ENCODE assay signal across 11 cellular contexts in genomic region chr18:6561029-6561861, GRCh38.
DNase-seq lines count a peak whose midpoint lies in the region; ATAC-seq and TF ChIP-seq lines count a peak whose summit lies in the region.
"Had no signal": no experiment of that assay in that cellular context is flagged by ENCODE, and none has a peak within 500 bp of the region (broad histone marks: within the 10 kb centered on the region; RNA-seq: fewer than 3 reads in every experiment).

No MANE protein-coding gene starts in this region.

- H3K27me3 ChIP-seq in Caco-2 (replicated peaks; ENCODE audit: control insufficient read depth, insufficient read depth, low read length) (no peaks in the 10 kb centered on the region), esophagus (ENCODE audit: control insufficient read depth in 1 of 2, insufficient read depth in 2 of 2, low read length in 2 of 2) (no peaks in the 10 kb centered on the region)

- H3K36me3 Mint-ChIP-seq in Caco-2 (ENCODE audit: insufficient read depth, unreplicated experiment) = peaks cover 25% of the 10 kb centered on the region
- H3K36me3 Mint-ChIP-seq in nephron (ENCODE audit: low read depth) = no peaks in the 10 kb centered on the region

- H3K4me1 ChIP-seq in Caco-2 (peaks cover 71% of the 10 kb centered on the region), esophagus (ENCODE audit: control insufficient read depth in 2 of 2, insufficient read depth in 2 of 2, low read length in 1 of 2) (peaks cover 2 to 3% of the 10 kb centered on the region in 2 donors)

- H3K27me3 Mint-ChIP-seq in Caco-2 (ENCODE audit: insufficient read depth, unreplicated experiment) = no peaks in the 10 kb centered on the region
- no peaks in the 10 kb centered on the region for H3K27me3 Mint-ChIP-seq in nephron (ENCODE audit: low read depth)
- H3K27me3 Mint-ChIP-seq: T-helper 17 cell had no signal

- H3K4me1 Mint-ChIP-seq in Caco-2 (ENCODE audit: low read depth, unreplicated experiment) (peaks cover 37% of the 10 kb centered on the region), nephron (peaks cover 69% of the 10 kb centered on the region)
- H3K4me1 Mint-ChIP-seq: T-helper 17 cell had no signal

- no TSS peak for BruUV-seq in Caco-2 (replicated peaks; lab: Mats Ljungman, UMichigan)

- TF ChIP-seq CTCF in Caco-2 (IDR thresholded peaks at IDR 0.05; ENCODE audit: insufficient read depth in 1 of 2, low read depth in 1 of 2, low read length in 1 of 2, severe bottlenecking in 1 of 2, unreplicated experiment in 1 of 2) (no peak), nephron (IDR thresholded peaks at IDR 0.05; ENCODE audit: unreplicated experiment in 3 of 3) (no peak)

- intact Hi-C loops in Caco-2 (cut with micrococcal nuclease; ENCODE audit: unreplicated experiment) = loop anchor here (1.0 to 5.0 kb wide), 4 partner anchors 101 to 596 kb away; partner anchors contain the start of gene ARHGAP28

- H3K4me3 ChIP-seq in Caco-2 (ENCODE audit: low read depth, low read length) (no peak overlapping the region), esophagus (ENCODE audit: low read depth in 1 of 2, low read length in 2 of 2) (no peak overlapping the region)
- H3K4me3 ChIP-seq: GM12878 had no signal

- H3K27ac ChIP-seq in esophagus (ENCODE audit: low read depth in 2 of 2, low read length in 1 of 2) = peak overlapping the region; percentile 24 to 60

- WGBS in esophagus, 2 donors = 35 to 53% methylated on average over 14 of the region's 14 CpGs

- no peak for ATAC-seq in GM18867 (IDR thresholded peaks at IDR 0.05; ENCODE audit: unreplicated experiment)
- ATAC-seq in GM19463 (IDR thresholded peaks at IDR 0.05; ENCODE audit: unreplicated experiment) = no peak
- ATAC-seq: GM12878, T-helper 17 cell had no signal

- H3K4me3 Mint-ChIP-seq in Caco-2 (ENCODE audit: unreplicated experiment) (peak overlapping the region; percentile 56), nephron (peak overlapping the region in 1 of 3 experiments; percentile 14)
- H3K4me3 Mint-ChIP-seq: T-helper 17 cell had no signal

- DNase-seq in Caco-2 = peak; percentile 89 to 91
- DNase-seq in NCI-H510A (lab: John Stamatoyannopoulos, UW) = peak; percentile 72
- DNase-seq in GOT3 (lab: John Stamatoyannopoulos, UW) = no peak
- no peak for DNase-seq in activated CD4-positive, CD25-positive, alpha-beta regulatory T cell (lab: John Stamatoyannopoulos, UW)
- DNase-seq: activated T-cell treated with anti-CD3 and anti-CD28 coated beads, Interleukin-2, amount 50 U/mL, for 1 hour; T-helper 17 cell had no signal

- H3K36me3 ChIP-seq in Caco-2 (ENCODE audit: control insufficient read depth, insufficient read depth, low read length) (no peaks in the 10 kb centered on the region), esophagus (ENCODE audit: control insufficient read depth in 2 of 2, insufficient read depth in 2 of 2, low read length in 1 of 2) (no peaks in the 10 kb centered on the region)

- H3K9me3 ChIP-seq in Caco-2 = no peaks in the 10 kb centered on the region
- no peaks in the 10 kb centered on the region for H3K9me3 ChIP-seq in esophagus (ENCODE audit: control insufficient read depth in 2 of 2, insufficient read depth in 1 of 2, low read depth in 1 of 2, low read length in 1 of 2)

- POLR2A ChIA-PET in Caco-2 (lab: Charles Lee) = interaction anchor here (0.6 to 1.5 kb wide), 2 partner anchors 160 to 167 kb away, joined by 4 read pairs; no protein-coding TSS in a partner anchor

- H3K27ac Mint-ChIP-seq in Caco-2 (ENCODE audit: unreplicated experiment) (peak overlapping the region; percentile 79), nephron (peak overlapping the region; percentile 93 to 100 (median 98))
- H3K27ac Mint-ChIP-seq: T-helper 17 cell had no signal

- H3K9me3 Mint-ChIP-seq in Caco-2 (ENCODE audit: unreplicated experiment) (no peaks in the 10 kb centered on the region), nephron (no peaks in the 10 kb centered on the region)

- CTCF ChIA-PET in Caco-2 (lab: Charles Lee) = interaction anchor here (0.6 to 2.1 kb wide), 8 partner anchors 17 to 428 kb away, joined by 3 to 10 read pairs (median 4); partner anchors contain the start of gene ARHGAP28

Comparison
In these comparisons a context has a peak if more than half of its experiments do, and no peak if none do; other contexts are left out.
1. DNase-seq: peak in Caco-2 (2 of 2) and NCI-H510A (single experiment); none in GOT3 (single experiment) and activated CD4-positive, CD25-positive, alpha-beta regulatory T cell (0 of 4).